15 cellular contexts compared by ENCODE assay signal in the genomic region with DNA sequence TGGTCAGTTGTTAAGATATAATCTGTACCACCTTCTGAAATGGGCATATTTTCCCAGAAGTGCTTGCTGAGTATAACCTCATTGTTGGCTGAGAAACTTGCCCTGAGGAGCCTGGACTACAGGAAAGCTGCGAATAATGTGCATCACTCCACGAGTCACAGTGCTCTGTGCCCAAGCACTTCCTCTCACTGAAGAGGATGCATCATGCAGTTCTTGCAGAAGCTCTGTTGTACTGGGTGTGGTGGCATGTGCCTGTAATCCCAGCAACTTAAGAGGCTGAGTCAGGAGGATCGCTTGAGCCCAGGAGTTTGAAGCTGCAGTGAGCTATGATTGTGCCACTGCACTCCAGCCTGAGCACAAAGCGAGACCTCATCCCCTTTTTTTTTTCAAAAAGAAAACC. TPM values are rescaled to one million over a fixed set of nuclear protein-coding genes. Genes with fewer than 3 reads are reported as not detected.
A peak's percentile ranks its signal among the peaks of the same experiment; 100 is the strongest.
DNase-seq lines count a peak whose midpoint lies in the region; ATAC-seq and TF ChIP-seq lines count a peak whose summit lies in the region.
"Had no signal": no experiment of that assay in that cellular context is flagged by ENCODE, and none has a peak within 500 bp of the region (broad histone marks: within the 10 kb centered on the region; RNA-seq: fewer than 3 reads in every experiment).

No MANE protein-coding gene starts in this region.

- H3K9me3 ChIP-seq in fibroblast of lung (ENCODE audit: control insufficient read depth, insufficient read depth, low read depth, low read length) (no peaks in the 10 kb centered on the region), subcutaneous abdominal adipose tissue (ENCODE audit: control insufficient read depth in 5 of 5, low read length in 5 of 5) (no peaks in the 10 kb centered on the region), endodermal cell (ENCODE audit: control insufficient read depth, low read length) (no peaks in the 10 kb centered on the region)
- H3K9me3 ChIP-seq: BLaER1 treated with 17β-estradiol and CSF1 and Interleukin-3, amounts not matched to agents 10 nM and 100 nM; body of pancreas; spleen had no signal

- no peak for DNase-seq in activated naive CD8-positive, alpha-beta T cell treated with anti-CD3 and anti-CD28 coated beads, Interleukin-2, amount 10 ng/mL, durations not matched to agents 7 days and 5 days
- no peak for DNase-seq in activated naive CD8-positive, alpha-beta T cell treated with anti-CD3 and anti-CD28 coated beads for 36 hours
- DNase-seq in RPMI7951 (ENCODE audit: low read depth) (peak; percentile 76), fibroblast of lung (ENCODE audit: low read depth in 2 of 2) (peak; percentile 68 to 82), NCI-H1092 (lab: John Stamatoyannopoulos, UW) (no peak), NCI-H82 (lab: John Stamatoyannopoulos, UW) (no peak), endodermal cell (no peak)
- DNase-seq: activated CD4-positive, alpha-beta T cell treated with anti-CD3 and anti-CD28 coated beads, Interleukin-2, amount 50 U/mL, for 4 hours; NCI-H1417 treated with DMSO at 0.1 percent for 48 hours; spleen had no signal

- peaks cover 17% of the 10 kb centered on the region for H3K4me1 Mint-ChIP-seq in activated naive CD8-positive, alpha-beta T cell treated with anti-CD3 and anti-CD28 coated beads, Interleukin-2, amount 10 ng/mL, durations not matched to agents 7 days and 5 days
- H3K4me1 Mint-ChIP-seq in activated naive CD8-positive, alpha-beta T cell treated with anti-CD3 and anti-CD28 coated beads for 36 hours = peaks cover 16% of the 10 kb centered on the region
- H3K4me1 Mint-ChIP-seq in endodermal cell = no peaks in the 10 kb centered on the region

- H3K27ac Mint-ChIP-seq in activated naive CD8-positive, alpha-beta T cell treated with anti-CD3 and anti-CD28 coated beads, Interleukin-2, amount 10 ng/mL, durations not matched to agents 7 days and 5 days = no peak overlapping the region
- no peak overlapping the region for H3K27ac Mint-ChIP-seq in activated naive CD8-positive, alpha-beta T cell treated with anti-CD3 and anti-CD28 coated beads for 36 hours
- no peak overlapping the region for H3K27ac Mint-ChIP-seq in endodermal cell
- H3K27ac Mint-ChIP-seq: stimulated activated naive CD8-positive, alpha-beta T cell treated with anti-CD3 and anti-CD28 coated beads, Interleukin-15, Interleukin-2, amounts not matched to agents 100 ng/mL and 50 ng/mL, for 24 hours had no signal

- H3K9ac ChIP-seq in fibroblast of lung (ENCODE audit: insufficient read depth, low read length) = no peak overlapping the region
- no peak overlapping the region for H3K9ac ChIP-seq in subcutaneous abdominal adipose tissue (ENCODE audit: low read length in 5 of 5)
- H3K9ac ChIP-seq in endodermal cell (ENCODE audit: extremely low read depth, low read length, poor library complexity, severe bottlenecking) = no peak overlapping the region
- H3K9ac ChIP-seq: BLaER1 treated with 17β-estradiol and CSF1 and Interleukin-3, amounts not matched to agents 10 nM and 100 nM had no signal

- TF ChIP-seq CTCF in fibroblast of lung (conservative IDR thresholded peaks at IDR 0.05 in 1 of 2, IDR thresholded peaks at IDR 0.05 in 1 of 2; ENCODE audit: low read depth in 1 of 2, low read length in 2 of 2) (no peak), endodermal cell (conservative IDR thresholded peaks at IDR 0.05) (no peak)

- 68 to 85% methylated on average over 2 to 3 of the region's 4 CpGs for WGBS in endodermal cell (ENCODE audit: insufficient coverage in 1 of 2, insufficient read length in 1 of 2), 2 experiments

- H3K27me3 ChIP-seq in fibroblast of lung (ENCODE audit: control insufficient read depth, insufficient read depth, low read length) (no peaks in the 10 kb centered on the region), subcutaneous abdominal adipose tissue (ENCODE audit: control insufficient read depth in 5 of 5, insufficient read depth in 4 of 5, low read length in 5 of 5) (peaks cover 0 to 3% (median 0%) of the 10 kb centered on the region in 5 donors), endodermal cell (ENCODE audit: control insufficient read depth, insufficient read depth, low read length, poor library complexity, severe bottlenecking) (no peaks in the 10 kb centered on the region)
- H3K27me3 ChIP-seq: BLaER1 treated with 17β-estradiol and CSF1 and Interleukin-3, amounts not matched to agents 10 nM and 100 nM; body of pancreas; spleen had no signal

- no peak overlapping the region for H3K4me2 ChIP-seq in fibroblast of lung (ENCODE audit: extremely low read depth, insufficient read depth, low read length)

- H3K4me3 ChIP-seq in fibroblast of lung (replicated peaks in 1 of 4; ENCODE audit: control extremely low read depth in 1 of 4, insufficient read depth in 1 of 4, low read depth in 3 of 4, low read length in 4 of 4) = no peak overlapping the region
- no peak overlapping the region for H3K4me3 ChIP-seq in subcutaneous abdominal adipose tissue (ENCODE audit: low read depth in 1 of 5, low read length in 5 of 5)
- no peak overlapping the region for H3K4me3 ChIP-seq in endodermal cell (ENCODE audit: low read length)
- H3K4me3 ChIP-seq: BLaER1 treated with 17β-estradiol and CSF1 and Interleukin-3, amounts not matched to agents 10 nM and 100 nM; body of pancreas; GM12878; spleen had no signal

- H3K4me1 ChIP-seq in fibroblast of lung (ENCODE audit: control insufficient read depth, extremely low read depth, insufficient read depth, low read length) (peaks cover 2% of the 10 kb centered on the region), subcutaneous abdominal adipose tissue (ENCODE audit: control insufficient read depth in 5 of 5, insufficient read depth in 5 of 5, low read length in 5 of 5) (peaks cover 0 to 12% (median 0%) of the 10 kb centered on the region in 5 donors), endodermal cell (ENCODE audit: control insufficient read depth, insufficient read depth, low read length) (no peaks in the 10 kb centered on the region)
- H3K4me1 ChIP-seq: body of pancreas had no signal

- POLR2A ChIA-PET in activated naive CD8-positive, alpha-beta T cell treated with anti-CD3 and anti-CD28 coated beads, Interleukin-2, amount 10 ng/mL, durations not matched to agents 7 days and 5 days (lab: Charles Lee) = interaction anchor here (1.3 kb wide), 1 partner anchor 56 kb away, joined by 4 read pairs; no protein-coding TSS in a partner anchor

- no peaks in the 10 kb centered on the region for H3K36me3 ChIP-seq in fibroblast of lung (ENCODE audit: control insufficient read depth, insufficient read depth, low read length)
- H3K36me3 ChIP-seq in subcutaneous abdominal adipose tissue (ENCODE audit: control insufficient read depth in 5 of 5, insufficient read depth in 5 of 5, low read length in 5 of 5) = peaks cover 3 to 20% (median 8%) of the 10 kb centered on the region in 5 donors
- no peaks in the 10 kb centered on the region for H3K36me3 ChIP-seq in endodermal cell (ENCODE audit: control insufficient read depth, insufficient read depth, low read length)

- no peaks in the 10 kb centered on the region for H4K20me1 ChIP-seq in fibroblast of lung (ENCODE audit: control insufficient read depth, extremely low read depth, insufficient read depth, low read length)

- H3K27me3 Mint-ChIP-seq in activated naive CD8-positive, alpha-beta T cell treated with anti-CD3 and anti-CD28 coated beads, Interleukin-2, amount 10 ng/mL, durations not matched to agents 7 days and 5 days = no peaks in the 10 kb centered on the region
- H3K27me3 Mint-ChIP-seq in activated naive CD8-positive, alpha-beta T cell treated with anti-CD3 and anti-CD28 coated beads for 36 hours = no peaks in the 10 kb centered on the region
- no peaks in the 10 kb centered on the region for H3K27me3 Mint-ChIP-seq in endodermal cell (ENCODE audit: insufficient read depth)
- H3K27me3 Mint-ChIP-seq: stimulated activated naive CD8-positive, alpha-beta T cell treated with anti-CD3 and anti-CD28 coated beads, Interleukin-15, Interleukin-2, amounts not matched to agents 100 ng/mL and 50 ng/mL, for 24 hours had no signal

- H3K9me3 Mint-ChIP-seq in activated naive CD8-positive, alpha-beta T cell treated with anti-CD3 and anti-CD28 coated beads, Interleukin-2, amount 10 ng/mL, durations not matched to agents 7 days and 5 days = no peaks in the 10 kb centered on the region
- no peaks in the 10 kb centered on the region for H3K9me3 Mint-ChIP-seq in activated naive CD8-positive, alpha-beta T cell treated with anti-CD3 and anti-CD28 coated beads for 36 hours
- peaks cover 56% of the 10 kb centered on the region for H3K9me3 Mint-ChIP-seq in endodermal cell
- H3K9me3 Mint-ChIP-seq: stimulated activated naive CD8-positive, alpha-beta T cell treated with anti-CD3 and anti-CD28 coated beads, Interleukin-15, Interleukin-2, amounts not matched to agents 100 ng/mL and 50 ng/mL, for 24 hours had no signal

- H3K79me2 ChIP-seq in fibroblast of lung (ENCODE audit: control insufficient read depth, insufficient read depth, low read length) = no peaks in the 10 kb centered on the region

- H2AFZ ChIP-seq in fibroblast of lung (ENCODE audit: low read length) = no peak overlapping the region

- ATAC-seq in activated naive CD8-positive, alpha-beta T cell treated with anti-CD3 and anti-CD28 coated beads, Interleukin-2, amount 10 ng/mL, durations not matched to agents 7 days and 5 days (ENCODE audit: low read depth) = peak; percentile 54
- ATAC-seq: body of pancreas, GM12878 had no signal

- H3K27ac ChIP-seq in fibroblast of lung (ENCODE audit: insufficient read depth, low read length) (no peak overlapping the region), subcutaneous abdominal adipose tissue (ENCODE audit: low read depth, low read length) (peak overlapping the region; percentile 50), endodermal cell (ENCODE audit: low read depth, low read length) (no peak overlapping the region)
- H3K27ac ChIP-seq: BLaER1 treated with 17β-estradiol and CSF1 and Interleukin-3, amounts not matched to agents 10 nM and 100 nM; body of pancreas had no signal

- peaks cover 22% of the 10 kb centered on the region for H3K36me3 Mint-ChIP-seq in activated naive CD8-positive, alpha-beta T cell treated with anti-CD3 and anti-CD28 coated beads, Interleukin-2, amount 10 ng/mL, durations not matched to agents 7 days and 5 days
- peaks cover 20% of the 10 kb centered on the region for H3K36me3 Mint-ChIP-seq in activated naive CD8-positive, alpha-beta T cell treated with anti-CD3 and anti-CD28 coated beads for 36 hours
- H3K36me3 Mint-ChIP-seq in endodermal cell (ENCODE audit: low read depth) = no peaks in the 10 kb centered on the region

- H3K4me3 Mint-ChIP-seq in activated naive CD8-positive, alpha-beta T cell treated with anti-CD3 and anti-CD28 coated beads, Interleukin-2, amount 10 ng/mL, durations not matched to agents 7 days and 5 days = no peak overlapping the region
- no peak overlapping the region for H3K4me3 Mint-ChIP-seq in activated naive CD8-positive, alpha-beta T cell treated with anti-CD3 and anti-CD28 coated beads for 36 hours
- no peak overlapping the region for H3K4me3 Mint-ChIP-seq in endodermal cell
- H3K4me3 Mint-ChIP-seq: stimulated activated naive CD8-positive, alpha-beta T cell treated with anti-CD3 and anti-CD28 coated beads, Interleukin-15, Interleukin-2, amounts not matched to agents 100 ng/mL and 50 ng/mL, for 24 hours had no signal

RNA-seq across cellular contexts. Expression of gene DOCK11, which starts 56.9 kb away (rescaled TPM):
- total RNA-seq in activated naive CD8-positive, alpha-beta T cell treated with anti-CD3 and anti-CD28 coated beads, Interleukin-2, amount 10 ng/mL, durations not matched to agents 7 days and 5 days = 10 to 100 TPM; 71.9 to 80.4 TPM
- 10 to 100 TPM; 44.7 to 47.3 TPM for total RNA-seq in activated naive CD8-positive, alpha-beta T cell treated with anti-CD3 and anti-CD28 coated beads for 36 hours
- total RNA-seq in RPMI7951 (2014; rRNA removed; shearing (Covaris generic)) = 19.5 and 26.3 TPM in 2 replicates
- total RNA-seq in fibroblast of lung = 30.8 and 40.1 TPM in 2 replicates
- 31.3 and 85.3 TPM in 2 replicates for polyA plus RNA-seq in fibroblast of lung
- 20.8 and 63.1 TPM in 2 replicates for polyA plus RNA-seq in fibroblast of lung (2012)
- polyA minus RNA-seq in fibroblast of lung (ENCODE audit: low replicate concordance) = 3.0 and 8.5 TPM in 2 replicates
- total RNA-seq in endodermal cell = 1 to 10 TPM; 3.1 to 3.4 TPM
- 14.8 TPM for polyA plus RNA-seq in endodermal cell (2013, experiment 1 of 2)
- polyA plus RNA-seq in endodermal cell (2013, experiment 2 of 2) = 12.0 TPM

Comparison
In these comparisons a context has a peak if more than half of its experiments do, and no peak if none do; other contexts are left out.
1. DNase-seq: peak in RPMI7951 (single experiment) and fibroblast of lung (2 of 2); none in activated naive CD8-positive, alpha-beta T cell treated with anti-CD3 and anti-CD28 coated beads, Interleukin-2, amount 10 ng/mL, durations not matched to agents 7 days and 5 days (single experiment), activated naive CD8-positive, alpha-beta T cell treated with anti-CD3 and anti-CD28 coated beads for 36 hours (single experiment), NCI-H1092 (single experiment), NCI-H82 (single experiment) and endodermal cell (single experiment).